8 cellular contexts compared by ENCODE assay signal in genomic region chr2:199739413-199740110, GRCh38.
DNase-seq lines count a peak whose midpoint lies in the region; ATAC-seq and TF ChIP-seq lines count a peak whose summit lies in the region.

No MANE protein-coding gene starts in this region.

- peaks cover 48% of the 10 kb centered on the region for H3K27me3 Mint-ChIP-seq in nephron (ENCODE audit: low read depth)

- H3K4me1 Mint-ChIP-seq in nephron: no peaks in the 10 kb centered on the region

- H3K9me3 Mint-ChIP-seq in nephron: no peaks in the 10 kb centered on the region

- DNase-seq in GM10266 (ENCODE audit: extremely low spot score): peak; percentile 45
- peak; percentile 69 for DNase-seq in NOMO-1 treated with dmso at 0.1 percent for 144 hours (lab: John Stamatoyannopoulos, UW; ENCODE audit: unreplicated experiment)
- DNase-seq in activated T-cell treated with anti-CD3 and anti-CD28 coated beads for 4 hours: peak; percentile 44
- DNase-seq in fibroblast of gingiva (ENCODE audit: low read depth): peak; percentile 50
- DNase-seq in stimulated activated naive CD4-positive, alpha-beta T cell treated with Interleukin-2 at 50 U/mL for 16 hours (lab: John Stamatoyannopoulos, UW): peak; percentile 37

- H3K27ac Mint-ChIP-seq in nephron: no peak overlapping the region

- H3K36me3 Mint-ChIP-seq in nephron (ENCODE audit: low read depth): no peaks in the 10 kb centered on the region

- TF ChIP-seq CTCF in GM10266 (IDR thresholded peaks at IDR 0.05; ENCODE audit: control insufficient read depth, insufficient read depth, low read depth, missing control alignments) (peak; percentile 88), nephron (IDR thresholded peaks at IDR 0.05; ENCODE audit: unreplicated experiment in 3 of 3) (peak; percentile 90 to 96 (median 96))

- ATAC-seq in HG02852 (IDR thresholded peaks at IDR 0.05; ENCODE audit: unreplicated experiment) (peak; percentile 74), HG03342 (IDR thresholded peaks at IDR 0.05; ENCODE audit: unreplicated experiment) (no peak)

- no peak overlapping the region for H3K4me3 Mint-ChIP-seq in nephron
